1 cellular context compared by ENCODE assay signal in the genomic region with DNA sequence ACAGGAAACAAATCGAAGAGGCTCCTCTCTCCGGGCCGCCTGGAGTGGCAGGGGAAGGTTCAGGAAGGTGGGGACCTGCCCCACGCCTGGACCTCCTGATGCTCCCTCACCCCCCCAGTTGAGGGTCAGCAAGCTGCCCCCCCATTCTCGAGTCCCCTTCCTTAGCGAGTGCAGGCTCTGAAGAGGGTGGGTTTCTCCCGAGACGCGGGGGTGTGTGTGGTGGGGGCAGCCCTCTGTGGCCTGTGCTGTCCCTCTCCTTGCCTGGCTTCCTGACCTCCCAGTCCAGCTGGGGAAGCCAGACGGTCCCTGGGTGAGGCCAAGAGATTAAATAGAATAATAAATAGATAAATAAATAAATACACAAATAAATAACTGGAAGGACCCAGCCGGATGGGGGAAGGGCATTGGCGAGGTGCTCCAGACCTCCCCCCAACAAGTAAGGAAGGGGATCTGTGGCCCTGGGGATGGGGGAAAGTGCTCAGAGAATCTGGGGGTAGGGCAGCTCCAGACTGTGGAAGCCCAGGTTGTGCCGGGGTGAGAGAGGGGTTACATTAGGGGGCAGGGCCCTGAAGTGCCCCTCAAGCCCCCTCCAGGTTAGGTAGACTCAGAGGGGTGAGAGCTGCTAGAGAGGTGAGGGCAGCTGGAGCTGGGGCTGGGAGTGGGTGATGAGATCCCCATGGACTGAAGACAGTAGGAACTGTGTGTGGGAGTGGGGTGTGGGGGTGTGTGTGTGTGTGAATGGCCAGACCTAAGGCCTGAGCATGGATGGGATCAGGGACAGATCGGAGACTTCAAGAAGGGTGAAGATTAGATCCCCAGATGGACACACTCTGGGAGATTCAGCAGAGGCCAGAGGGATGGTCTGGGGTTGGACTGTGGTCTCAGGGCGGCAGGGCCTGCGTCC.
TF ChIP-seq lines count a peak whose summit lies in the region.

No MANE protein-coding gene starts in this region.

TF ChIP-seq in IMR-90, 13 proteins besides CTCF, POLR2A, EP300 and RAD21:
- TF ChIP-seq CHD1 (IDR thresholded peaks at IDR 0.05; ENCODE audit: low read depth, low read length) (no peak), MXI1 (IDR thresholded peaks at IDR 0.05; ENCODE audit: borderline replicate concordance, low read depth, low read length) (no peak), MAZ (IDR thresholded peaks at IDR 0.05; ENCODE audit: borderline replicate concordance, low read depth, low read length) (no peak), ELK1 (IDR thresholded peaks at IDR 0.05; ENCODE audit: borderline replicate concordance, low read depth, low read length) (no peak), RFX5 (IDR thresholded peaks at IDR 0.05; ENCODE audit: low read depth, low read length) (no peak), NFE2L2 (IDR thresholded peaks at IDR 0.05; ENCODE audit: low read depth, low read length) (no peak), SMC3 (IDR thresholded peaks at IDR 0.05; ENCODE audit: low read depth, low read length) (no peak)
- TF ChIP-seq, protein P1, sequence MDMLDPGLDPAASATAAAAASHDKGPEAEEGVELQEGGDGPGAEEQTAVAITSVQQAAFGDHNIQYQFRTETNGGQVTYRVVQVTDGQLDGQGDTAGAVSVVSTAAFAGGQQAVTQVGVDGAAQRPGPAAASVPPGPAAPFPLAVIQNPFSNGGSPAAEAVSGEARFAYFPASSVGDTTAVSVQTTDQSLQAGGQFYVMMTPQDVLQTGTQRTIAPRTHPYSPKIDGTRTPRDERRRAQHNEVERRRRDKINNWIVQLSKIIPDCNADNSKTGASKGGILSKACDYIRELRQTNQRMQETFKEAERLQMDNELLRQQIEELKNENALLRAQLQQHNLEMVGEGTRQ (IDR thresholded peaks at IDR 0.05; ENCODE audit: low read depth, low read length), result no peak
